In the genomic region with DNA sequence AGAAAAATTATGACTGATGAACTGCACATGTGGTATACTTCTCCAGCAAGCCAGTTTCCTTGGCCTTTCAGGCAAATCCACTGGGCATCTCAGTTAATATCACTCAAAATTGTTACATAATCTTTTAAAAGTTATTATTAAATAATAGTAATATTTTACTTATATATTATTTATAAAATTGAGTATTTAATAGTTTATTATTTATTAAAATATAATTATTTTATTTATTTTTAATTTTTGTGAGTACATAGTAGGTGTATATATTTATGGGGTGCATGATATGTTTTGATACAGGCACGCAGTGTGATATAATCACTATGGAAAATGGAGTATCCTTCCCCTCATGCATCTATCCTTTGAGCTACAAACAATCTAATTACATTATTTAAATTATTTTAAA, we compare ENCODE assay signal across 24 cellular contexts.
"Had no signal": no experiment of that assay in that cellular context is flagged by ENCODE, and none has a peak within 500 bp of the region (broad histone marks: within the 10 kb centered on the region; RNA-seq: fewer than 3 reads in every experiment).

No MANE protein-coding gene starts in this region.

- H3K4me1 Mint-ChIP-seq: mesothelial cell of epicardium, naive B cell had no signal

- H3K27me3 Mint-ChIP-seq: naive B cell had no signal

- DNase-seq: colonic mucosa; dermis blood vessel endothelial cell; dorsolateral prefrontal cortex; effector CD4-positive, alpha-beta T cell; effector memory CD4-positive, alpha-beta T cell; erythroblast; esophagus squamous epithelium; foreskin fibroblast; foreskin melanocyte; gastrocnemius medialis; glutamatergic neuron; head of caudate nucleus; heart right ventricle; hippocampal formation; left cardiac atrium; left lung; left ventricle myocardium superior; lower lobe of right lung; mesenchymal stem cell; mucosa of descending colon; naive B cell had no signal

- H3K4me3 Mint-ChIP-seq: mesothelial cell of epicardium, naive B cell had no signal

- FAIRE-seq: islet of Langerhans, keratinocyte had no signal

- H3K36me3 Mint-ChIP-seq: naive B cell had no signal

- H3K27ac Mint-ChIP-seq: mesothelial cell of epicardium, naive B cell had no signal
